Comparison of ENCODE assay signal across 8 cellular contexts in genomic region chr19:6198896-6199239, GRCh38.
DNase-seq lines count a peak whose midpoint lies in the region; ATAC-seq and TF ChIP-seq lines count a peak whose summit lies in the region.

No MANE protein-coding gene starts in this region.

- H3K27me3 ChIP-seq in GM23248 (replicated peaks; ENCODE audit: insufficient read depth) (no peaks in the 10 kb centered on the region), iPS-20b (ENCODE audit: insufficient read depth, low read length) (no peaks in the 10 kb centered on the region; the same call in 1 of the 2 replicates)

- ATAC-seq in WTC11: no peak

- peak overlapping the region; percentile 95 for H3K4me3 ChIP-seq in GM23248
- peak overlapping the region; percentile 67 for H3K4me3 ChIP-seq in iPS-20b (ENCODE audit: low read length)

- WGBS in GM23248 (ENCODE audit: low coverage in 1 of 2, low lambda C conversion rate in 2 of 2, missing lambda C conversion rate in 2 of 2), 2 experiments: 18 to 19% methylated on average over 8 of the region's 8 CpGs

- DNase-seq in AG20443 (ENCODE audit: low spot score) (peak; percentile 12), GM23248 (peak; percentile 50), WTC11 (ENCODE audit: low spot score) (no peak), HuH-7.5 (ENCODE audit: low spot score) (no peak)
- DNase-seq in stimulated activated CD4-positive, alpha-beta T cell treated with anti-CD3 and anti-CD28 coated beads, Interleukin-2, amount 100 ng/mL, for 24 hours: no peak
- no peak for DNase-seq in activated CD4-positive, alpha-beta T cell treated with anti-CD3 and anti-CD28 coated beads, Interleukin-2, amount 50 U/mL, for 1 hour

- peaks cover 8% of the 10 kb centered on the region; the same call in 1 of the 2 replicates for H3K4me1 ChIP-seq in GM23248 (ENCODE audit: insufficient read depth)
- no peaks in the 10 kb centered on the region for H3K4me1 ChIP-seq in iPS-20b (ENCODE audit: insufficient read depth, low read length)

- peaks cover 6% of the 10 kb centered on the region for H3K4me1 Mint-ChIP-seq in WTC11

- H3K27ac ChIP-seq in GM23248 (no peak overlapping the region), iPS-20b (ENCODE audit: low read length) (no peak overlapping the region), temporal lobe (ENCODE audit: low read depth, low read length) (peak overlapping the region; percentile 36)

- H3K27me3 Mint-ChIP-seq in WTC11 (ENCODE audit: low read depth): peaks cover 42% of the 10 kb centered on the region

- no peaks in the 10 kb centered on the region for H3K9me2 ChIP-seq in GM23248 (ENCODE audit: insufficient read depth)

- H3K27ac Mint-ChIP-seq in WTC11: peak overlapping the region; percentile 79; the same call in 1 of the 2 replicates

- H3F3A ChIP-seq in GM23248 (ENCODE audit: insufficient read depth): no peaks in the 10 kb centered on the region

- peak overlapping the region; percentile 99 for H2AFZ ChIP-seq in GM23248

- H3K36me3 Mint-ChIP-seq in WTC11: peaks cover 28% of the 10 kb centered on the region

- H3K9ac ChIP-seq in GM23248 (peak overlapping the region; percentile 82), iPS-20b (ENCODE audit: low read depth, low read length) (no peak overlapping the region)

- peaks cover 31% of the 10 kb centered on the region for H3K9me3 Mint-ChIP-seq in WTC11

- no peaks in the 10 kb centered on the region for H4K20me1 ChIP-seq in GM23248 (ENCODE audit: insufficient read depth)

- CTCF ChIA-PET in WTC11 (lab: Charles Lee): interaction anchor here (1.3 to 1.5 kb wide), 3 partner anchors 20 to 177 kb away, joined by 5 to 7 read pairs (median 5); no protein-coding TSS in a partner anchor

- H3K79me2 ChIP-seq in GM23248 (ENCODE audit: insufficient read depth): peaks cover 28% of the 10 kb centered on the region

- peak overlapping the region; percentile 86 for H3K4me2 ChIP-seq in GM23248 (ENCODE audit: unreplicated experiment)

- POLR2A ChIA-PET in WTC11 (lab: Charles Lee): no interaction called here

- H3K9me3 ChIP-seq in GM23248 (ENCODE audit: low read depth) (no peaks in the 10 kb centered on the region), iPS-20b (ENCODE audit: insufficient read depth, low read depth, low read length) (peaks cover 23% of the 10 kb centered on the region)

- H3K4me3 Mint-ChIP-seq in WTC11: peak overlapping the region; percentile 85

- no peak for TF ChIP-seq CTCF in WTC11 (IDR thresholded peaks at IDR 0.05)

- no peaks in the 10 kb centered on the region for H3K36me3 ChIP-seq in GM23248 (ENCODE audit: low read depth)
- no peaks in the 10 kb centered on the region for H3K36me3 ChIP-seq in iPS-20b (ENCODE audit: insufficient read depth, low read depth, low read length)

- in situ Hi-C loops in GM23248 (cut with MboI): no loop called here

TF ChIP-seq in WTC11, 78 proteins besides CTCF, POLR2A, EP300 and RAD21:
- no peak for TF ChIP-seq STAT6 (CRISPR knock-in tag; conservative IDR thresholded peaks at IDR 0.05; ENCODE audit: low read depth)
- 0 out of 2 replicates have a peak, but pooled peaks have one; percentile 86 for TF ChIP-seq NR3C1 (CRISPR knock-in tag; conservative IDR thresholded peaks at IDR 0.05; ENCODE audit: low read depth)

Comparison
In these comparisons a context has a peak if more than half of its experiments do, and no peak if none do; other contexts are left out.
1. DNase-seq: peak in AG20443 (single experiment) and GM23248 (single experiment); none in WTC11 (single experiment), stimulated activated CD4-positive, alpha-beta T cell treated with anti-CD3 and anti-CD28 coated beads, Interleukin-2, amount 100 ng/mL, for 24 hours (0 of 2), activated CD4-positive, alpha-beta T cell treated with anti-CD3 and anti-CD28 coated beads, Interleukin-2, amount 50 U/mL, for 1 hour (single experiment) and HuH-7.5 (single experiment).